ENCODE assay signal across 9 cellular contexts in the genomic region with DNA sequence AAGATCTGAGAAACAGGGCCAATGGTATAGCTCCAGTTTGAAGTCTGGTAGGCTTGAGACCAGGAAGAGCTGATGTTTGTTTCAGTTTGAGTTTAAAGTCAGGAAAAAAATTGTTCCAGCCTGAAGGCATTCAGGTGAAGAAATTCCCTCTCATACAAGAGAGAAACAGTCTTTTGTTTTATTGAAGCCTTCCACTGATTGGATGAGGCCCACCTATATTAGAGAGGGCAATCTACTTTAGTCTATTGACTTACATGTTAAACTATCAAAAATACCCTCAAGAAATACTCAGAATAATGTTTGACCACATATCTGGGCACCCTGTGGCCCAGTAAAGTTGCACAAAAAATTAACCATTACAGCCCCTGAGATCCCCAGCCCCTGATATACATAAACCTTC.
"Had no signal": no experiment of that assay in that cellular context is flagged by ENCODE, and none has a peak within 500 bp of the region (broad histone marks: within the 10 kb centered on the region; RNA-seq: fewer than 3 reads in every experiment).

No MANE protein-coding gene starts in this region.

- H3K27ac ChIP-seq: HL-60 had no signal

- H3K4me3 ChIP-seq: GM23338 had no signal

- FAIRE-seq: H1, H54, HepG2 had no signal

- DNase-seq: H9, HCEC 1CT, HFFc6, KG1 had no signal

- H2AFZ ChIP-seq: GM23338 had no signal

- H3K4me2 ChIP-seq: GM23338 had no signal

- ATAC-seq: GM23338, HepG2 had no signal
